In genomic region chr1:9428601-9429368, GRCh38 we compare ENCODE assay signal across 8 cellular contexts.
DNase-seq lines count a peak whose midpoint lies in the region; TF ChIP-seq lines count a peak whose summit lies in the region.

No MANE protein-coding gene starts in this region.

- no peaks in the 10 kb centered on the region for H4K20me1 ChIP-seq in MM.1S (ENCODE audit: insufficient read depth, low read length)

- H3F3A ChIP-seq in MM.1S (ENCODE audit: insufficient read depth, low read length) = peaks cover 30% of the 10 kb centered on the region

- peaks cover 25% of the 10 kb centered on the region for H3K4me1 Mint-ChIP-seq in nephron progenitor cell
- peaks cover 54% of the 10 kb centered on the region for H3K4me1 Mint-ChIP-seq in stimulated activated naive CD8-positive, alpha-beta T cell treated with anti-CD3 and anti-CD28 coated beads, Interleukin-15, Interleukin-2, amounts not matched to agents 100 ng/mL and 50 ng/mL, for 24 hours (ENCODE audit: low read depth)

- peak; percentile 98 for DNase-seq in G401 (ENCODE audit: low spot score)
- DNase-seq in HAP-1 (ENCODE audit: low spot score in 2 of 2) = peak; percentile 93 to 99
- peak; percentile 100 for DNase-seq in MM.1S
- peak; percentile 96 for DNase-seq in SHP77 treated with DMSO at 0.1 percent for 48 hours (lab: John Stamatoyannopoulos, UW)
- peak; percentile 99 for DNase-seq in activated gamma-delta T cell treated with Interleukin-2 at 50 U/mL for 16 hours
- DNase-seq in fibroblast of villous mesenchyme (ENCODE audit: low read depth) = peak; percentile 99
- peak; percentile 99 for DNase-seq in nephron progenitor cell

- H3K9me2 ChIP-seq in MM.1S (replicated peaks; ENCODE audit: insufficient read depth, low read length) = no peaks in the 10 kb centered on the region

- H3K36me3 Mint-ChIP-seq in nephron progenitor cell (ENCODE audit: low read depth) = no peaks in the 10 kb centered on the region
- no peaks in the 10 kb centered on the region for H3K36me3 Mint-ChIP-seq in stimulated activated naive CD8-positive, alpha-beta T cell treated with anti-CD3 and anti-CD28 coated beads, Interleukin-15, Interleukin-2, amounts not matched to agents 100 ng/mL and 50 ng/mL, for 24 hours (ENCODE audit: low read depth)

- H3K27me3 ChIP-seq in HAP-1 (ENCODE audit: low read depth) (no peaks in the 10 kb centered on the region), MM.1S (replicated peaks; ENCODE audit: insufficient read depth, low read length) (no peaks in the 10 kb centered on the region)

- peaks cover 10% of the 10 kb centered on the region for H3K4me1 ChIP-seq in HAP-1
- H3K4me1 ChIP-seq in MM.1S (ENCODE audit: low read length) = peaks cover 35% of the 10 kb centered on the region

- H3K27ac Mint-ChIP-seq in nephron progenitor cell = peak overlapping the region; percentile 99
- H3K27ac Mint-ChIP-seq in stimulated activated naive CD8-positive, alpha-beta T cell treated with anti-CD3 and anti-CD28 coated beads, Interleukin-15, Interleukin-2, amounts not matched to agents 100 ng/mL and 50 ng/mL, for 24 hours = peak overlapping the region; percentile 84

- H3K9me3 ChIP-seq in HAP-1 = no peaks in the 10 kb centered on the region
- no peaks in the 10 kb centered on the region for H3K9me3 ChIP-seq in MM.1S (replicated peaks; ENCODE audit: insufficient read depth, low read length)

- H3K36me3 ChIP-seq in HAP-1 (replicated peaks) (no peaks in the 10 kb centered on the region), MM.1S (replicated peaks; ENCODE audit: insufficient read depth, low read length) (no peaks in the 10 kb centered on the region)

- in situ Hi-C loops in G401 (cut with HindIII; ENCODE audit: low sequenced_read_pairs) (no loop called here), HAP-1 (cut with MboI; ENCODE audit: low sequenced_read_pairs) (no loop called here)

- no peaks in the 10 kb centered on the region for H3K79me2 ChIP-seq in MM.1S (ENCODE audit: low read length)

- H3K4me3 Mint-ChIP-seq in nephron progenitor cell = peak overlapping the region; percentile 92
- H3K4me3 Mint-ChIP-seq in stimulated activated naive CD8-positive, alpha-beta T cell treated with anti-CD3 and anti-CD28 coated beads, Interleukin-15, Interleukin-2, amounts not matched to agents 100 ng/mL and 50 ng/mL, for 24 hours = peak overlapping the region; percentile 88

- peaks cover 6% of the 10 kb centered on the region for H3K27me3 Mint-ChIP-seq in nephron progenitor cell (ENCODE audit: low read depth, poor library complexity)
- peaks cover 9% of the 10 kb centered on the region for H3K27me3 Mint-ChIP-seq in stimulated activated naive CD8-positive, alpha-beta T cell treated with anti-CD3 and anti-CD28 coated beads, Interleukin-15, Interleukin-2, amounts not matched to agents 100 ng/mL and 50 ng/mL, for 24 hours

- H3K4me2 ChIP-seq in MM.1S (ENCODE audit: low read depth, low read length) = peak overlapping the region; percentile 75

- H3K4me3 ChIP-seq in HAP-1 = peak overlapping the region; percentile 41
- peak overlapping the region; percentile 57 for H3K4me3 ChIP-seq in MM.1S (ENCODE audit: low read length)
- H3K4me3 ChIP-seq in fibroblast of villous mesenchyme (ENCODE audit: low read depth, low read length) = peak overlapping the region; percentile 74

- TF ChIP-seq CTCF in MM.1S (IDR thresholded peaks at IDR 0.05; ENCODE audit: low read length) (peak; percentile 9; the same call in 1 of the 2 replicates), fibroblast of villous mesenchyme (IDR thresholded peaks at IDR 0.05; ENCODE audit: insufficient read depth, low read depth, low read length) (peak; percentile 22), nephron progenitor cell (IDR thresholded peaks at IDR 0.05) (no peak)

- peak overlapping the region; percentile 48; the same call in 1 of the 2 replicates for H3K9ac ChIP-seq in MM.1S (ENCODE audit: low read length)

- peak overlapping the region; percentile 56; the same call in 1 of the 2 replicates for H3K27ac ChIP-seq in MM.1S (ENCODE audit: low read length)

- peak overlapping the region; percentile 69 for H2AFZ ChIP-seq in MM.1S (ENCODE audit: low read length)

- no peaks in the 10 kb centered on the region for H3K9me3 Mint-ChIP-seq in nephron progenitor cell
- H3K9me3 Mint-ChIP-seq in stimulated activated naive CD8-positive, alpha-beta T cell treated with anti-CD3 and anti-CD28 coated beads, Interleukin-15, Interleukin-2, amounts not matched to agents 100 ng/mL and 50 ng/mL, for 24 hours = no peaks in the 10 kb centered on the region

Comparison
In these comparisons a context has a peak if more than half of its experiments do, and no peak if none do; other contexts are left out.
1. Peak in every context shown above with its lines: DNase-seq, H3K4me3 ChIP-seq and H3K27ac ChIP-seq.